ENCODE assay signal across 21 cellular contexts in the genomic region with DNA sequence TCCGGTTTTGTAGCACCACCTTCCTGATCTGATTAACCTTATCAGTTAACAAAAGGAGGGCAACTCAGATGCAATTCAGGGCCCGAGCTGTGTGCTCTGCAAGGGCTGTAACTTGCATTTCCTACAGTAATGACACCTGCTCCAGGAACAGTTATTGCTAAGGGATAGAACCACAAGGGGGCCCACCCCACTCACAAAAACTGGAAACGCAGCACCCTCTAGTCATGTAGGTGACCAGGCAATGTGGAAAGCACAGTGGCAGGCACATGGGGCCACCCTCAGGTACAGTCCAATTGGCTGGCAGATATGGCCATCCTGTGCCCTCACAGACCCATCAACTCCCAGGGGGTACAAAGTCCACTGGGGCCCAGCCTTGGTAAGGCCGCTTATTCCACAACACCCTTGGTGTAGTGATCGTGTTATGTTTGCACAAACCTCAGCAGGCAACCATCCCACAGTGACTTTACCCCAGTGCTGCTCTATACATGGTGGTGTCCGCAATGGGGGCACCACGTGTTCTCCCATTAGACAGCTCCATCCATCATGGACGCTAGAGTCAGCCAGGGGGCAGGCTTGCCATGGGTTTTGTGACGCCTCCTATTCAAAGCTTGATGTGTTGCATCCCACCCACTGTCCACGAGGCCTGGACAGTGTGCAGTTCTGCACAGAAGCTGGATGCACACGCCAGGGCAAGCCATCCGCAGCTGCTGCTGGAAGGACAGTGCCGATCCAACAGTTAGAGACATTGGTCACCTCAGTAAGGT. TPM values are rescaled to one million over a fixed set of nuclear protein-coding genes. Genes with fewer than 3 reads are reported as not detected.
A peak's percentile ranks its signal among the peaks of the same experiment; 100 is the strongest.
DNase-seq lines count a peak whose midpoint lies in the region; ATAC-seq, FAIRE-seq and TF ChIP-seq lines count a peak whose summit lies in the region.
"Had no signal": no experiment of that assay in that cellular context is flagged by ENCODE, and none has a peak within 500 bp of the region (broad histone marks: within the 10 kb centered on the region; RNA-seq: fewer than 3 reads in every experiment).

No MANE protein-coding gene starts in this region.

- TF ChIP-seq EP300 in esophagus muscularis mucosa (IDR thresholded peaks at IDR 0.05): no peak

- peaks cover 9% of the 10 kb centered on the region for H3K36me3 Mint-ChIP-seq in endodermal cell (ENCODE audit: low read depth)
- H3K36me3 Mint-ChIP-seq: CD4-positive, CD25-positive, alpha-beta regulatory T cell had no signal

- H3K27ac Mint-ChIP-seq in endodermal cell: no peak overlapping the region
- H3K27ac Mint-ChIP-seq: CD4-positive, CD25-positive, alpha-beta regulatory T cell had no signal

- peak; percentile 38; the same call in 1 of the 2 replicates for ATAC-seq in HCT116

- intact Hi-C loops in left ventricle myocardium inferior (cut with micrococcal nuclease) (no loop called here), HCT116 (cut with micrococcal nuclease) (no loop called here), esophagus muscularis mucosa (cut with DNase I) (no loop called here), esophagus squamous epithelium (cut with DNase I) (no loop called here)

- H3K9me3 Mint-ChIP-seq in endodermal cell: peaks cover 13% of the 10 kb centered on the region

- H2AFZ ChIP-seq in HCT116 (ENCODE audit: low read depth, low read length, poor library complexity, severe bottlenecking): no peak overlapping the region

- TF ChIP-seq POLR2A in HCT116 (IDR thresholded peaks at IDR 0.05; ENCODE audit: borderline replicate concordance, extremely low read depth, insufficient read depth, insufficient read length) (no peak), esophagus muscularis mucosa (IDR thresholded peaks at IDR 0.05; ENCODE audit: low read depth) (no peak), esophagus squamous epithelium (IDR thresholded peaks at IDR 0.05) (no peak)

- H3K4me1 Mint-ChIP-seq in endodermal cell: no peaks in the 10 kb centered on the region
- H3K4me1 Mint-ChIP-seq: CD4-positive, CD25-positive, alpha-beta regulatory T cell had no signal

- H3K27me3 ChIP-seq in left ventricle myocardium inferior (ENCODE audit: low read depth) (no peaks in the 10 kb centered on the region), right atrium auricular region (no peaks in the 10 kb centered on the region), HCT116 (ENCODE audit: insufficient read depth, low read length) (no peaks in the 10 kb centered on the region), endodermal cell (ENCODE audit: control insufficient read depth, insufficient read depth, low read length, poor library complexity, severe bottlenecking) (no peaks in the 10 kb centered on the region), small intestine (ENCODE audit: control insufficient read depth in 2 of 2, insufficient read depth in 2 of 2, low read length in 2 of 2) (no peaks in the 10 kb centered on the region), esophagus muscularis mucosa (no peaks in the 10 kb centered on the region), esophagus squamous epithelium (no peaks in the 10 kb centered on the region)
- H3K27me3 ChIP-seq: SJSA1 had no signal

- H3K9ac ChIP-seq in HCT116 (ENCODE audit: low read length): no peak overlapping the region
- no peak overlapping the region for H3K9ac ChIP-seq in endodermal cell (ENCODE audit: extremely low read depth, low read length, poor library complexity, severe bottlenecking)

- no peaks in the 10 kb centered on the region for H4K20me1 ChIP-seq in HCT116 (ENCODE audit: insufficient read depth)

- H3K79me2 ChIP-seq in HCT116 (ENCODE audit: insufficient read depth, low read length): no peaks in the 10 kb centered on the region

- RAD21 ChIA-PET in HCT116 (lab: Charles Lee; ENCODE audit: low non-redundant PET in 1 of 2, low total read pairs in 2 of 2, uncharacterized antibody in 2 of 2, unreplicated experiment in 2 of 2): no interaction called here

- DNase-seq in left ventricle myocardium inferior (no peak), right atrium auricular region (ENCODE audit: low spot score) (no peak), HCT116 (ENCODE audit: low read depth, low spot score) (no peak), endodermal cell (peak; percentile 56), small intestine (peak; percentile 52), T-helper 9 cell (no peak), esophagus muscularis mucosa (ENCODE audit: extremely low spot score) (no peak), esophagus squamous epithelium (lab: John Stamatoyannopoulos, UW) (no peak)
- DNase-seq: AML-193; Calu3; CD4-positive, CD25-positive, alpha-beta regulatory T cell; DND-41; GDM1; H7; Kasumi-1; NCI-H1105 treated with DMSO at 0.1 percent for 48 hours; NCI-H2029 treated with DMSO at 0.1 percent for 48 hours; NCI-H524; NK-92 treated with Interleukin-12 subunit alpha and Interleukin-12 subunit beta, amount 100 ng/mL, for 24 hours had no signal

- H3K4me1 ChIP-seq in left ventricle myocardium inferior (peaks cover 34% of the 10 kb centered on the region), right atrium auricular region (no peaks in the 10 kb centered on the region), HCT116 (ENCODE audit: control insufficient read depth in 1 of 2, insufficient read depth in 2 of 2, low read length in 2 of 2) (no peaks in the 10 kb centered on the region; a peak in 1 of 4 replicates), endodermal cell (ENCODE audit: control insufficient read depth, insufficient read depth, low read length) (no peaks in the 10 kb centered on the region), small intestine (ENCODE audit: control insufficient read depth in 2 of 2, insufficient read depth in 1 of 2, low read depth in 1 of 2, low read length in 1 of 2) (no peaks in the 10 kb centered on the region), esophagus muscularis mucosa (peaks cover 0 to 6% (median 0%) of the 10 kb centered on the region in 4 donors), esophagus squamous epithelium (no peaks in the 10 kb centered on the region)
- H3K4me1 ChIP-seq: SJSA1 had no signal

- WGBS in endodermal cell (ENCODE audit: insufficient coverage in 1 of 2, insufficient read length in 1 of 2), 2 experiments: 93 to 95% methylated on average over 11 to 13 of the region's 13 CpGs
- 86 to 88% (median 86%) methylated on average over 13 of the region's 13 CpGs for WGBS in small intestine, 3 donors
- WGBS in esophagus muscularis mucosa: 95% methylated on average over 10 of the region's 13 CpGs
- WGBS in esophagus squamous epithelium, 2 donors: 90 to 96% methylated on average over 2 to 5 of the region's 13 CpGs

- CTCF ChIA-PET in HCT116 (lab: Charles Lee): no interaction called here

- no peaks in the 10 kb centered on the region for H3K36me3 ChIP-seq in left ventricle myocardium inferior
- H3K36me3 ChIP-seq in right atrium auricular region: no peaks in the 10 kb centered on the region
- no peaks in the 10 kb centered on the region for H3K36me3 ChIP-seq in HCT116 (ENCODE audit: control insufficient read depth in 1 of 2, insufficient read depth in 2 of 2, low read length in 2 of 2)
- no peaks in the 10 kb centered on the region for H3K36me3 ChIP-seq in endodermal cell (ENCODE audit: control insufficient read depth, insufficient read depth, low read length)
- no peaks in the 10 kb centered on the region for H3K36me3 ChIP-seq in small intestine (ENCODE audit: control insufficient read depth in 2 of 2, insufficient read depth in 2 of 2, low read length in 2 of 2)
- H3K36me3 ChIP-seq in esophagus muscularis mucosa: peaks cover 0 to 3% (median 0%) of the 10 kb centered on the region in 4 donors
- no peaks in the 10 kb centered on the region for H3K36me3 ChIP-seq in esophagus squamous epithelium
- H3K36me3 ChIP-seq: SJSA1 had no signal

- TF ChIP-seq CTCF in left ventricle myocardium inferior (IDR thresholded peaks at IDR 0.05; ENCODE audit: borderline replicate concordance) (peak; percentile 21), right atrium auricular region (IDR thresholded peaks at IDR 0.05) (no peak), HCT116 (IDR thresholded peaks at IDR 0.05 in 2 of 3, conservative IDR thresholded peaks at IDR 0.05 in 1 of 3; ENCODE audit: borderline replicate concordance in 1 of 3, insufficient read depth in 1 of 3, low read depth in 2 of 3, low read length in 2 of 3) (no peak), endodermal cell (conservative IDR thresholded peaks at IDR 0.05) (peak; percentile 51), esophagus muscularis mucosa (IDR thresholded peaks at IDR 0.05) (no peak), esophagus squamous epithelium (IDR thresholded peaks at IDR 0.05) (no peak)

- POLR2A ChIA-PET in HCT116 (lab: Charles Lee): no interaction called here

- FAIRE-seq in small intestine (lab: Jason Lieb, UNC): no peak

- no peaks in the 10 kb centered on the region for H3K9me2 ChIP-seq in HCT116 (ENCODE audit: insufficient read depth)

- no TSS peak for BruUV-seq in HCT116 (replicated peaks; lab: Mats Ljungman, UMichigan)

- H3K9me3 ChIP-seq in left ventricle myocardium inferior (replicated peaks): no peaks in the 10 kb centered on the region
- no peaks in the 10 kb centered on the region for H3K9me3 ChIP-seq in right atrium auricular region
- peaks cover 0 to 2% of the 10 kb centered on the region in 2 experiments; a peak in 1 of 4 replicates for H3K9me3 ChIP-seq in HCT116 (ENCODE audit: control insufficient read depth in 1 of 2, insufficient read depth in 1 of 2, low read depth in 1 of 2, low read length in 2 of 2)
- H3K9me3 ChIP-seq in endodermal cell (ENCODE audit: control insufficient read depth, low read length): peaks cover 7% of the 10 kb centered on the region
- H3K9me3 ChIP-seq in small intestine (ENCODE audit: control insufficient read depth, low read depth): no peaks in the 10 kb centered on the region
- H3K9me3 ChIP-seq in esophagus muscularis mucosa: no peaks in the 10 kb centered on the region
- H3K9me3 ChIP-seq in esophagus squamous epithelium: no peaks in the 10 kb centered on the region
- H3K9me3 ChIP-seq: SJSA1 had no signal

- H3K4me3 Mint-ChIP-seq in endodermal cell: no peak overlapping the region
- H3K4me3 Mint-ChIP-seq: CD4-positive, CD25-positive, alpha-beta regulatory T cell had no signal

- TF ChIP-seq RAD21 in HCT116 (IDR thresholded peaks at IDR 0.05; ENCODE audit: low read depth): peak; percentile 20; the same call in 1 of the 2 replicates

- no peak overlapping the region for H3K4me2 ChIP-seq in HCT116 (ENCODE audit: low read length)

- no peaks in the 10 kb centered on the region for H3K27me3 Mint-ChIP-seq in endodermal cell (ENCODE audit: insufficient read depth)
- H3K27me3 Mint-ChIP-seq: CD4-positive, CD25-positive, alpha-beta regulatory T cell had no signal

- H3K4me3 ChIP-seq in left ventricle myocardium inferior (no peak overlapping the region), right atrium auricular region (no peak overlapping the region), HCT116 (replicated peaks in 1 of 2; ENCODE audit: low read depth in 1 of 2, low read length in 2 of 2) (no peak overlapping the region), endodermal cell (ENCODE audit: low read length) (no peak overlapping the region), small intestine (ENCODE audit: low read depth in 1 of 2, low read length in 2 of 2) (no peak overlapping the region), esophagus muscularis mucosa (no peak overlapping the region), esophagus squamous epithelium (no peak overlapping the region)
- H3K4me3 ChIP-seq: SJSA1 had no signal

- no peak overlapping the region for H3K27ac ChIP-seq in left ventricle myocardium inferior (replicated peaks)
- H3K27ac ChIP-seq in right atrium auricular region: no peak overlapping the region
- H3K27ac ChIP-seq in HCT116 (ENCODE audit: low read depth, low read length): no peak overlapping the region
- no peak overlapping the region for H3K27ac ChIP-seq in endodermal cell (ENCODE audit: low read depth, low read length)
- no peak overlapping the region for H3K27ac ChIP-seq in small intestine (ENCODE audit: low read depth in 1 of 2, low read length in 1 of 2)
- H3K27ac ChIP-seq in esophagus muscularis mucosa (replicated peaks in 1 of 4): no peak overlapping the region
- H3K27ac ChIP-seq in esophagus squamous epithelium: no peak overlapping the region
- H3K27ac ChIP-seq: RWPE1, SJSA1 had no signal

RNA-seq across cellular contexts. Expression of gene RNF133, which starts 9.4 kb away (rescaled TPM):
- total RNA-seq in left ventricle myocardium inferior: 0.41 TPM
- total RNA-seq in right atrium auricular region: 1 to 10 TPM in 1 of 2 donors, not detected in 1; 1.1 TPM
- total RNA-seq in HCT116 (2021; ENCODE audit: unreplicated experiment): 0.20 TPM
- 0.05 TPM in 1 of 2 replicates, not detected in the other for polyA plus RNA-seq in HCT116 (2012)
- under 1 TPM in 1 of 2 donors, not detected in 1; 0.86 TPM for total RNA-seq in endodermal cell
- polyA plus RNA-seq in endodermal cell (2013, experiment 1 of 2): not detected
- not detected for polyA plus RNA-seq in endodermal cell (2013, experiment 2 of 2)
- polyA plus RNA-seq in small intestine: under 1 TPM in 1 of 3 donors, not detected in 2; 0.10 TPM
- 1 to 10 TPM in 2 of 4 donors, under 1 TPM in 2; 0.50 to 4.6 (median 1.7) TPM for total RNA-seq in esophagus muscularis mucosa
- total RNA-seq in esophagus squamous epithelium: under 1 TPM in 2 of 4 donors, not detected in 2; 0.40 to 0.57 TPM
- total RNA-seq: CD4-positive, CD25-positive, alpha-beta regulatory T cell; H7 had no signal
- polyA plus RNA-seq: CD4-positive, CD25-positive, alpha-beta regulatory T cell had no signal

RNA-seq across cellular contexts. Expression of gene RNF148, which starts 13.2 kb away (rescaled TPM):
- total RNA-seq in left ventricle myocardium inferior (not detected), right atrium auricular region (under 1 TPM in 1 of 2 donors, not detected in 1; 0.74 TPM), HCT116 (2021; ENCODE audit: unreplicated experiment) (0.22 TPM), endodermal cell (under 1 TPM in 1 of 2 donors, not detected in 1; 0.95 TPM), esophagus muscularis mucosa (1 to 10 TPM in 2 of 4 donors, under 1 TPM in 2; 0.58 to 8.7 (median 1.7) TPM), esophagus squamous epithelium (1 to 10 TPM in 1 of 4 donors, not detected in 3; 1.5 TPM)
- polyA plus RNA-seq in HCT116 (2012): not detected in 2 replicates
- not detected for polyA plus RNA-seq in endodermal cell (2013, experiment 1 of 2)
- polyA plus RNA-seq in endodermal cell (2013, experiment 2 of 2): not detected
- under 1 TPM in 2 of 3 donors, not detected in 1; 0.15 to 0.67 TPM for polyA plus RNA-seq in small intestine
- total RNA-seq: CD4-positive, CD25-positive, alpha-beta regulatory T cell; H7 had no signal
- polyA plus RNA-seq: CD4-positive, CD25-positive, alpha-beta regulatory T cell had no signal

Comparison
In these comparisons a context has a peak if more than half of its experiments do, and no peak if none do; other contexts are left out.
1. CTCF ChIP-seq: peak in left ventricle myocardium inferior (single experiment) and endodermal cell (single experiment); none in right atrium auricular region (0 of 2), HCT116 (0 of 3), esophagus muscularis mucosa (0 of 3) and esophagus squamous epithelium (0 of 6).
2. DNase-seq: peak in endodermal cell (single experiment) and small intestine (single experiment); none in left ventricle myocardium inferior (single experiment), right atrium auricular region (single experiment), HCT116 (single experiment), T-helper 9 cell (single experiment), esophagus muscularis mucosa (single experiment) and esophagus squamous epithelium (single experiment).